Comparison of ENCODE assay signal across 29 cellular contexts in the genomic region with DNA sequence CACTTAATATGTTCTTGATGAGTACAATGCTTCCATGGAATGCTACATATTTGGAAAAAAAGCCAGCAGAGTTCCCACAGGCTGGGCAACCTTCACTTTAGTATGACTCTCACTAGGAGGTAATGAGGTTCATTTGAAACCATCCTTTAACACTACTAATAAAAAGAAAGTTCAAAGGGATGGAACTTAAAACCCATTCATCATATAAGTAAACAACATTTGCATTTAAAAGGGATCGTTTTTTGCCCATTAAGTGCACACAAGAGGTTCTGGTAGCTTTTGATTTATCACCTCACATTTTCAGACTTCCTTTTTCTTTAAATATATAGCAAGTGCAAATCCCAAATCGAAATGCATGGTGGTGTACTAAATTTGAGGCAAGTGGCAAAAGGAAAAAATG.
"Had no signal": no experiment of that assay in that cellular context is flagged by ENCODE, and none has a peak within 500 bp of the region (broad histone marks: within the 10 kb centered on the region; RNA-seq: fewer than 3 reads in every experiment).

No MANE protein-coding gene starts in this region.

- H3K27ac ChIP-seq: brain microvascular endothelial cell, coronary artery, dorsolateral prefrontal cortex, left ventricle myocardium inferior, ovary, sigmoid colon, uterus had no signal

- H3K4me1 Mint-ChIP-seq: activated CD4-positive, alpha-beta memory T cell treated with anti-CD3 and anti-CD28 coated beads, Interleukin-2, amount 10 ng/mL, durations not matched to agents 7 days and 5 days; activated CD4-positive, alpha-beta T cell treated with anti-CD3 and anti-CD28 coated beads, Interleukin-2, amount 10 ng/mL, durations not matched to agents 7 days and 5 days; activated naive CD4-positive, alpha-beta T cell treated with anti-CD3 and anti-CD28 coated beads, Interleukin-2, amount 10 ng/mL, durations not matched to agents 7 days and 5 days; activated naive CD8-positive, alpha-beta T cell treated with anti-CD3 and anti-CD28 coated beads, Interleukin-2, amount 10 ng/mL, durations not matched to agents 7 days and 5 days; nephron; stimulated activated memory B cell treated with anti-CD40 and anti-IgM and Interleukin-4, amounts not matched to agents 10 μg/mL and 1 μg/mL and 100 μg/mL, for 72 hours; stimulated activated naive CD8-positive, alpha-beta T cell treated with anti-CD3 and anti-CD28 coated beads, Interleukin-15, amount 100 ng/mL, for 72 hours had no signal

- ATAC-seq: stimulated activated memory B cell treated with anti-CD40 and anti-IgM and Interleukin-4, amounts not matched to agents 10 μg/mL and 1 μg/mL and 100 μg/mL, for 72 hours; stimulated activated naive CD8-positive, alpha-beta T cell treated with anti-CD3 and anti-CD28 coated beads, Interleukin-15, amount 100 ng/mL, for 72 hours had no signal

- DNase-seq: activated CD4-positive, alpha-beta memory T cell treated with anti-CD3 and anti-CD28 coated beads, Interleukin-2, amount 10 ng/mL, durations not matched to agents 7 days and 5 days; activated CD4-positive, alpha-beta T cell treated with anti-CD3 and anti-CD28 coated beads, Interleukin-2, amount 10 ng/mL, durations not matched to agents 7 days and 5 days; activated CD4-positive, CD25-positive, alpha-beta regulatory T cell treated with anti-CD3 and anti-CD28 coated beads, Interleukin-2, amount 50 U/mL, for 72 hours; activated CD8-positive, alpha-beta memory T cell treated with anti-CD3 and anti-CD28 coated beads, Interleukin-2, amount 50 U/mL, for 48 hours; activated gamma-delta T cell; activated naive CD4-positive, alpha-beta T cell treated with anti-CD3 and anti-CD28 coated beads, Interleukin-2, amount 10 ng/mL, durations not matched to agents 7 days and 5 days; activated naive CD8-positive, alpha-beta T cell treated with anti-CD3 and anti-CD28 coated beads, Interleukin-2, amount 10 ng/mL, durations not matched to agents 7 days and 5 days; activated T-cell treated with anti-CD3 and anti-CD28 coated beads, Interleukin-2, amount 50 U/mL, for 24 hours; brain microvascular endothelial cell; dorsolateral prefrontal cortex; effector memory CD4-positive, alpha-beta T cell; left ventricle myocardium inferior; mesendoderm; ovary; retina; sigmoid colon; small intestine; stimulated activated CD4-positive, alpha-beta T cell treated with anti-CD3 and anti-CD28 coated beads, Interleukin-1b, Interleukin-23, amount 100 ng/mL, for 48 hours; stimulated activated CD4-positive, alpha-beta T cell treated with anti-CD3 and anti-CD28 coated beads, Interleukin-4, amount 100 ng/mL, for 4 hours; stimulated activated CD8-positive, alpha-beta memory T cell treated with anti-CD3 and anti-CD28 coated beads, Interleukin-4, amount 100 ng/mL, for 48 hours; stimulated activated naive CD8-positive, alpha-beta T cell treated with anti-CD3 and anti-CD28 coated beads, Interleukin-15, amount 100 ng/mL, for 72 hours; substantia nigra; uterus had no signal

- H3K4me3 ChIP-seq: coronary artery, dorsolateral prefrontal cortex, left ventricle myocardium inferior, lung, ovary, sigmoid colon, uterus had no signal

- H3K4me3 Mint-ChIP-seq: activated CD4-positive, alpha-beta memory T cell treated with anti-CD3 and anti-CD28 coated beads, Interleukin-2, amount 10 ng/mL, durations not matched to agents 7 days and 5 days; activated CD4-positive, alpha-beta T cell treated with anti-CD3 and anti-CD28 coated beads, Interleukin-2, amount 10 ng/mL, durations not matched to agents 7 days and 5 days; activated naive CD4-positive, alpha-beta T cell treated with anti-CD3 and anti-CD28 coated beads, Interleukin-2, amount 10 ng/mL, durations not matched to agents 7 days and 5 days; activated naive CD8-positive, alpha-beta T cell treated with anti-CD3 and anti-CD28 coated beads, Interleukin-2, amount 10 ng/mL, durations not matched to agents 7 days and 5 days; activated T-cell treated with anti-CD3 and anti-CD28 coated beads, Interleukin-2, amount 50 U/mL, for 24 hours; nephron; stimulated activated memory B cell treated with anti-CD40 and anti-IgM and Interleukin-4, amounts not matched to agents 10 μg/mL and 1 μg/mL and 100 μg/mL, for 72 hours; stimulated activated naive CD8-positive, alpha-beta T cell treated with anti-CD3 and anti-CD28 coated beads, Interleukin-15, amount 100 ng/mL, for 72 hours; type B pancreatic cell had no signal

- H3K27me3 ChIP-seq: brain microvascular endothelial cell, dorsolateral prefrontal cortex, ovary, sigmoid colon, uterus had no signal

- H3K36me3 Mint-ChIP-seq: activated naive CD4-positive, alpha-beta T cell treated with anti-CD3 and anti-CD28 coated beads, Interleukin-2, amount 10 ng/mL, durations not matched to agents 7 days and 5 days; activated naive CD8-positive, alpha-beta T cell treated with anti-CD3 and anti-CD28 coated beads, Interleukin-2, amount 10 ng/mL, durations not matched to agents 7 days and 5 days; type B pancreatic cell had no signal

- H3K27me3 Mint-ChIP-seq: activated CD4-positive, alpha-beta memory T cell treated with anti-CD3 and anti-CD28 coated beads, Interleukin-2, amount 10 ng/mL, durations not matched to agents 7 days and 5 days; activated CD4-positive, alpha-beta T cell treated with anti-CD3 and anti-CD28 coated beads, Interleukin-2, amount 10 ng/mL, durations not matched to agents 7 days and 5 days; activated naive CD4-positive, alpha-beta T cell treated with anti-CD3 and anti-CD28 coated beads, Interleukin-2, amount 10 ng/mL, durations not matched to agents 7 days and 5 days; activated naive CD8-positive, alpha-beta T cell treated with anti-CD3 and anti-CD28 coated beads, Interleukin-2, amount 10 ng/mL, durations not matched to agents 7 days and 5 days; activated T-cell treated with anti-CD3 and anti-CD28 coated beads, Interleukin-2, amount 50 U/mL, for 24 hours; progenitor cell of endocrine pancreas; stimulated activated memory B cell treated with anti-CD40 and anti-IgM and Interleukin-4, amounts not matched to agents 10 μg/mL and 1 μg/mL and 100 μg/mL, for 72 hours; stimulated activated naive CD8-positive, alpha-beta T cell treated with anti-CD3 and anti-CD28 coated beads, Interleukin-15, amount 100 ng/mL, for 72 hours; type B pancreatic cell had no signal

- H3K27ac Mint-ChIP-seq: activated CD4-positive, alpha-beta memory T cell treated with anti-CD3 and anti-CD28 coated beads, Interleukin-2, amount 10 ng/mL, durations not matched to agents 7 days and 5 days; activated CD4-positive, alpha-beta T cell treated with anti-CD3 and anti-CD28 coated beads, Interleukin-2, amount 10 ng/mL, durations not matched to agents 7 days and 5 days; activated naive CD4-positive, alpha-beta T cell treated with anti-CD3 and anti-CD28 coated beads, Interleukin-2, amount 10 ng/mL, durations not matched to agents 7 days and 5 days; activated naive CD8-positive, alpha-beta T cell treated with anti-CD3 and anti-CD28 coated beads, Interleukin-2, amount 10 ng/mL, durations not matched to agents 7 days and 5 days; activated T-cell treated with anti-CD3 and anti-CD28 coated beads, Interleukin-2, amount 50 U/mL, for 24 hours; progenitor cell of endocrine pancreas; stimulated activated memory B cell treated with anti-CD40 and anti-IgM and Interleukin-4, amounts not matched to agents 10 μg/mL and 1 μg/mL and 100 μg/mL, for 72 hours; stimulated activated naive CD8-positive, alpha-beta T cell treated with anti-CD3 and anti-CD28 coated beads, Interleukin-15, amount 100 ng/mL, for 72 hours; type B pancreatic cell had no signal

- H3K4me1 ChIP-seq: left ventricle myocardium inferior, sigmoid colon, uterus had no signal

- H3K36me3 ChIP-seq: brain microvascular endothelial cell, left ventricle myocardium inferior, ovary, sigmoid colon, uterus had no signal

- H3K9me3 ChIP-seq: ovary, sigmoid colon, uterus had no signal
